Comparison of ENCODE assay signal across 7 cellular contexts in genomic region chr20:62804021-62804631, GRCh38. TPM values are rescaled to one million over a fixed set of nuclear protein-coding genes. Genes with fewer than 3 reads are reported as not detected.
DNase-seq lines count a peak whose midpoint lies in the region; ATAC-seq and TF ChIP-seq lines count a peak whose summit lies in the region.

No MANE protein-coding gene starts in this region.

- peaks cover 20% of the 10 kb centered on the region for H3K4me1 Mint-ChIP-seq in neural crest cell

- peak overlapping the region; percentile 98 for H3K4me3 Mint-ChIP-seq in neural crest cell

- H3K9me3 Mint-ChIP-seq in neural crest cell: no peaks in the 10 kb centered on the region

- H3K4me3 ChIP-seq in choroid plexus epithelial cell (ENCODE audit: low read depth, low read length): peak overlapping the region; percentile 97

- peaks cover 3% of the 10 kb centered on the region for H3K36me3 Mint-ChIP-seq in neural crest cell (ENCODE audit: low read depth)

- TF ChIP-seq CTCF in GM12874 (IDR thresholded peaks at IDR 0.05; ENCODE audit: insufficient read depth, low read depth, low read length): 0 out of 2 replicates have a peak, but pooled peaks have one; percentile 10
- peak; percentile 11 for TF ChIP-seq CTCF in choroid plexus epithelial cell (conservative IDR thresholded peaks at IDR 0.05; ENCODE audit: low read depth, low read length)
- TF ChIP-seq CTCF in neural crest cell (conservative IDR thresholded peaks at IDR 0.05): peak; percentile 13

- H3K27ac Mint-ChIP-seq in neural crest cell (ENCODE audit: unreplicated experiment): peak overlapping the region; percentile 78

- H3K27me3 Mint-ChIP-seq in neural crest cell (ENCODE audit: low read depth): no peaks in the 10 kb centered on the region

- no peak for ATAC-seq in GM18498 (IDR thresholded peaks at IDR 0.05; ENCODE audit: unreplicated experiment)
- no peak for ATAC-seq in GM19324 (IDR thresholded peaks at IDR 0.05; ENCODE audit: low FRiP score, unreplicated experiment)

- peak; percentile 46 for DNase-seq in M059J (ENCODE audit: low read depth)
- DNase-seq in choroid plexus epithelial cell (ENCODE audit: low read depth): no peak
- DNase-seq in neural crest cell (ENCODE audit: low read depth, low spot score): no peak
- no peak for DNase-seq in putamen (ENCODE audit: low spot score)

RNA-seq across cellular contexts. Expression of gene OGFR, which starts 0.5 kb away (rescaled TPM):
- total RNA-seq in M059J (2014; rRNA removed; shearing (Covaris generic)): 62.0 and 117 TPM in 2 replicates
- total RNA-seq in neural crest cell: 36.7 and 38.5 TPM in 2 replicates

RNA-seq across cellular contexts. Expression of gene MRGBP, which starts 7.9 kb away (rescaled TPM):
- 56.4 and 65.9 TPM in 2 replicates for total RNA-seq in M059J (2014; rRNA removed; shearing (Covaris generic))
- total RNA-seq in neural crest cell: 19.4 and 22.2 TPM in 2 replicates

RNA-seq across cellular contexts. Expression of gene COL9A3, which starts 12.7 kb away (rescaled TPM):
- total RNA-seq in M059J (2014; rRNA removed; shearing (Covaris generic)): 0.17 TPM in 1 of 2 replicates, not detected in the other
- 3.8 and 4.6 TPM in 2 replicates for total RNA-seq in neural crest cell

RNA-seq across cellular contexts. Expression of gene TCFL5, which starts 57.5 kb away (rescaled TPM):
- total RNA-seq in M059J (2014; rRNA removed; shearing (Covaris generic)): 13.8 and 19.1 TPM in 2 replicates
- total RNA-seq in neural crest cell: 17.5 and 17.6 TPM in 2 replicates
